Comparison of ENCODE assay signal across 13 cellular contexts in the genomic region with DNA sequence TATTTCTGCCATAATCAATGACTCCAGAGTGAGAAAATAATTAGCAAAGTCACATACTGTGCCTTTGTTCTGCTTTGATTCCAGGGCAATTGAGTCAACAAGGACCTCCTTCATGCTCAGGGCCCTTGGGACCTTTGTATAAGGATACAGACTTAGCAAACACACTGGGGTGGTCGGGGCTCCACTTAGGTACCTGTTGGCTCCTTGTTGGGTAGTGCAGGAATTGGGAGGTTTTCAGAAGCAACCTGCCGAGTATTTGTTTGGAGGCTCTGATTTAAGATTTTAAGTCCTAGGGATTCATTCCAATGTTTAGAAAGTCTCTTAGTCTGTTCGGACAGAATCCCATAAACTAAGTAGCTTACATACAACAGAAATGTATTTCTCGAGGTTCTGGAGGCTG. TPM values are rescaled to one million over a fixed set of nuclear protein-coding genes. Genes with fewer than 3 reads are reported as not detected.
DNase-seq lines count a peak whose midpoint lies in the region; ATAC-seq, FAIRE-seq and TF ChIP-seq lines count a peak whose summit lies in the region.
"Had no signal": no experiment of that assay in that cellular context is flagged by ENCODE, and none has a peak within 500 bp of the region (broad histone marks: within the 10 kb centered on the region; RNA-seq: fewer than 3 reads in every experiment).

No MANE protein-coding gene starts in this region.

- no peak overlapping the region for H3K27ac ChIP-seq in PC-9
- H3K27ac ChIP-seq in heart left ventricle, result peak overlapping the region in 1 of 12 donors; percentile 42
- H3K27ac ChIP-seq in small intestine (ENCODE audit: low read depth in 1 of 2, low read length in 1 of 2), result no peak overlapping the region
- H3K27ac ChIP-seq: left ventricle myocardium inferior, SJSA1 had no signal

- H3K9me3 ChIP-seq in PC-9 (ENCODE audit: insufficient read depth, low read depth) (no peaks in the 10 kb centered on the region), heart left ventricle (no peaks in the 10 kb centered on the region), small intestine (ENCODE audit: control insufficient read depth, low read depth) (no peaks in the 10 kb centered on the region)
- H3K9me3 ChIP-seq: gastroesophageal sphincter, left ventricle myocardium inferior, SJSA1 had no signal

- H3K4me1 ChIP-seq in PC-9 (replicated peaks; ENCODE audit: insufficient read depth), result peaks cover 26% of the 10 kb centered on the region
- peaks cover 0 to 37% (median 21%) of the 10 kb centered on the region in 12 donors for H3K4me1 ChIP-seq in heart left ventricle
- no peaks in the 10 kb centered on the region for H3K4me1 ChIP-seq in small intestine (ENCODE audit: control insufficient read depth in 2 of 2, insufficient read depth in 1 of 2, low read depth in 1 of 2, low read length in 1 of 2)

- peaks cover 28 to 36% of the 10 kb centered on the region in 2 donors for H3K4me1 Mint-ChIP-seq in immature natural killer cell
- peaks cover 41 to 65% of the 10 kb centered on the region in 2 donors for H3K4me1 Mint-ChIP-seq in stimulated activated naive B cell treated with anti-CD40 and anti-IgM and Interleukin-4, amounts not matched to agents 10 μg/mL and 1 μg/mL and 100 μg/mL, for 72 hours

- H3K4me2 ChIP-seq in PC-9, result peak overlapping the region; percentile 93; the same call in 1 of the 2 replicates

- 0 out of 2 replicates have a peak, but pooled peaks cover 2% of the 10 kb centered on the region for H4K20me1 ChIP-seq in PC-9 (ENCODE audit: insufficient read depth)

- no TSS peak for BruUV-seq in PC-9 (replicated peaks; lab: Mats Ljungman, UMichigan)

- peaks cover 0 to 3% (median 2%) of the 10 kb centered on the region in 3 donors for H3K27me3 Mint-ChIP-seq in immature natural killer cell (ENCODE audit: low read depth in 3 of 3)
- no peaks in the 10 kb centered on the region for H3K27me3 Mint-ChIP-seq in stimulated activated naive B cell treated with anti-CD40 and anti-IgM and Interleukin-4, amounts not matched to agents 10 μg/mL and 1 μg/mL and 100 μg/mL, for 72 hours

- H3K9me2 ChIP-seq in PC-9 (ENCODE audit: insufficient read depth), result no peaks in the 10 kb centered on the region

- H3K36me3 ChIP-seq in PC-9 (ENCODE audit: low read depth), result 0 out of 2 replicates have a peak, but pooled peaks cover 6% of the 10 kb centered on the region
- peaks cover 0 to 24% (median 13%) of the 10 kb centered on the region in 9 donors for H3K36me3 ChIP-seq in heart left ventricle
- H3K36me3 ChIP-seq in small intestine (ENCODE audit: control insufficient read depth in 2 of 2, insufficient read depth in 2 of 2, low read length in 2 of 2), result no peaks in the 10 kb centered on the region
- H3K36me3 ChIP-seq: SJSA1 had no signal

- CTCF ChIA-PET in PC-9 (lab: Charles Lee), result interaction anchor here (0.5 to 0.7 kb wide), 4 partner anchors 20 to 212 kb away, joined by 3 to 5 read pairs (median 4); no protein-coding TSS in a partner anchor

- 80 to 95% (median 89%) methylated on average over 4 of the region's 4 CpGs for WGBS in heart left ventricle, 4 donors
- 84 to 93% (median 92%) methylated on average over 4 of the region's 4 CpGs for WGBS in small intestine, 3 donors

- H3K79me2 ChIP-seq in PC-9 (ENCODE audit: low read depth), result peaks cover 5% of the 10 kb centered on the region; the same call in 1 of the 2 replicates

- peaks cover 8 to 32% (median 22%) of the 10 kb centered on the region in 3 donors for H3K36me3 Mint-ChIP-seq in immature natural killer cell
- H3K36me3 Mint-ChIP-seq in stimulated activated naive B cell treated with anti-CD40 and anti-IgM and Interleukin-4, amounts not matched to agents 10 μg/mL and 1 μg/mL and 100 μg/mL, for 72 hours, result peaks cover 30 to 35% of the 10 kb centered on the region in 2 donors

- no peak for TF ChIP-seq POLR2A in heart left ventricle (IDR thresholded peaks at IDR 0.05)

- POLR2A ChIA-PET in PC-9 (lab: Charles Lee; ENCODE audit: unreplicated experiment), result no interaction called here

- peak overlapping the region in 4 of 5 donors; percentile 7 to 82 (median 46) for H3K4me3 Mint-ChIP-seq in immature natural killer cell
- H3K4me3 Mint-ChIP-seq in stimulated activated naive B cell treated with anti-CD40 and anti-IgM and Interleukin-4, amounts not matched to agents 10 μg/mL and 1 μg/mL and 100 μg/mL, for 72 hours, result peak overlapping the region in 1 of 2 donors; percentile 8

- no peak overlapping the region for H2AFZ ChIP-seq in PC-9

- DNase-seq in GM18507 (ENCODE audit: extremely low spot score, insufficient read length, low read depth) (no peak), PC-9 (peak in 1 of 2 experiments; percentile 29), immature natural killer cell (no peak), nucleus accumbens (lab: John Stamatoyannopoulos, UW) (no peak), heart left ventricle (no peak), DMS53 (lab: John Stamatoyannopoulos, UW) (no peak), small intestine (no peak)
- no peak for DNase-seq in stimulated activated naive B cell treated with anti-CD40 and anti-IgM and Interleukin-4, amounts not matched to agents 10 μg/mL and 1 μg/mL and 100 μg/mL, for 72 hours
- DNase-seq: activated CD8-positive, alpha-beta T cell treated with anti-CD3 and anti-CD28 coated beads, Interleukin-2, amount 10 ng/mL, durations not matched to agents 7 days and 5 days; left ventricle myocardium inferior had no signal

- intact Hi-C loops in PC-9 (cut with micrococcal nuclease; ENCODE audit: unreplicated experiment) (no loop called here), heart left ventricle (cut with DNase I) (loop anchor here in 4 of 10 donors (2.0 to 10.0 kb wide), 3 partner anchors 19 to 339 kb away; a partner anchor contains a TSS)

- no peak overlapping the region for H3K27ac Mint-ChIP-seq in immature natural killer cell
- H3K27ac Mint-ChIP-seq in stimulated activated naive B cell treated with anti-CD40 and anti-IgM and Interleukin-4, amounts not matched to agents 10 μg/mL and 1 μg/mL and 100 μg/mL, for 72 hours, result peak overlapping the region; percentile 20

- no peak for ATAC-seq in stimulated activated naive B cell treated with anti-CD40 and anti-IgM and Interleukin-4, amounts not matched to agents 10 μg/mL and 1 μg/mL and 100 μg/mL, for 72 hours (replicated peaks)
- ATAC-seq in heart left ventricle, result no peak
- ATAC-seq: activated CD8-positive, alpha-beta T cell treated with anti-CD3 and anti-CD28 coated beads, Interleukin-2, amount 10 ng/mL, durations not matched to agents 7 days and 5 days had no signal

- no peak overlapping the region for H3K4me3 ChIP-seq in PC-9
- no peak overlapping the region for H3K4me3 ChIP-seq in heart left ventricle
- no peak overlapping the region for H3K4me3 ChIP-seq in small intestine (ENCODE audit: low read depth in 1 of 2, low read length in 2 of 2)
- H3K4me3 ChIP-seq: gastroesophageal sphincter, left ventricle myocardium inferior, SJSA1 had no signal

- H3K9me3 Mint-ChIP-seq in immature natural killer cell, result no peaks in the 10 kb centered on the region
- H3K9me3 Mint-ChIP-seq in stimulated activated naive B cell treated with anti-CD40 and anti-IgM and Interleukin-4, amounts not matched to agents 10 μg/mL and 1 μg/mL and 100 μg/mL, for 72 hours, result no peaks in the 10 kb centered on the region

- TF ChIP-seq CTCF in PC-9 (conservative IDR thresholded peaks at IDR 0.05) (no peak), heart left ventricle (IDR thresholded peaks at IDR 0.05) (no peak)

- no peaks in the 10 kb centered on the region for H3F3A ChIP-seq in PC-9 (ENCODE audit: insufficient read depth, low read depth)

- FAIRE-seq in GM18507 (lab: Jason Lieb, UNC) (peak; percentile 26), small intestine (lab: Jason Lieb, UNC) (no peak)
- FAIRE-seq: HTR-8/SVneo had no signal

- H3K27me3 ChIP-seq in PC-9 (ENCODE audit: insufficient read depth, low read depth) (no peaks in the 10 kb centered on the region), heart left ventricle (no peaks in the 10 kb centered on the region), small intestine (ENCODE audit: control insufficient read depth in 2 of 2, insufficient read depth in 2 of 2, low read length in 2 of 2) (no peaks in the 10 kb centered on the region)
- H3K27me3 ChIP-seq: gastroesophageal sphincter, SJSA1 had no signal

RNA-seq across cellular contexts. Expression of a gene that starts 3.0 kb away (rescaled TPM):
- 35.3 and 41.7 TPM in 2 replicates for total RNA-seq in PC-9 (2021)
- 10 to 100 TPM; 27.8 to 37.1 (median 33.9) TPM for polyA plus RNA-seq in immature natural killer cell
- 10 to 100 TPM in 6 of 9 donors, 1 to 10 TPM in 3; 6.8 to 18.3 (median 10.5) TPM for total RNA-seq in heart left ventricle
- polyA plus RNA-seq in heart left ventricle, result 10 to 100 TPM in 1 of 2 donors, 1 to 10 TPM in 1; 5.3 to 15.4 TPM
- 10 to 100 TPM in 1 of 3 donors, 1 to 10 TPM in 2; 7.6 to 20.1 (median 8.7) TPM for polyA plus RNA-seq in small intestine

RNA-seq across cellular contexts. Expression of a gene that starts 20.8 kb away (rescaled TPM):
- 180 and 199 TPM in 2 replicates for total RNA-seq in PC-9 (2021)
- polyA plus RNA-seq in immature natural killer cell, result 1,000 to 10,000 TPM in 1 of 3 donors, 100 to 1,000 TPM in 2; 742 to 1,051 (median 942) TPM
- 1,000 to 10,000 TPM in 1 of 9 donors, 100 to 1,000 TPM in 8; 458 to 1,005 (median 615) TPM for total RNA-seq in heart left ventricle
- 100 to 1,000 TPM; 525 to 727 TPM for polyA plus RNA-seq in heart left ventricle
- polyA plus RNA-seq in small intestine, result 100 to 1,000 TPM; 456 to 779 (median 501) TPM

RNA-seq across cellular contexts. Expression of a gene that starts 35.1 kb away (rescaled TPM):
- total RNA-seq in PC-9 (2021) (3.7 and 4.2 TPM in 2 replicates), heart left ventricle (10 to 100 TPM in 6 of 9 donors, 1 to 10 TPM in 3; 6.7 to 17.9 (median 10.8) TPM)
- polyA plus RNA-seq in immature natural killer cell (not detected), heart left ventricle (1 to 10 TPM; 4.6 to 6.2 TPM), small intestine (1 to 10 TPM in 2 of 3 donors, not detected in 1; 3.0 to 5.7 TPM)
- total RNA-seq: activated CD8-positive, alpha-beta T cell treated with anti-CD3 and anti-CD28 coated beads, Interleukin-2, amount 10 ng/mL, durations not matched to agents 7 days and 5 days had no signal
